Comparison of ENCODE assay signal across 1 cellular context in the genomic region with DNA sequence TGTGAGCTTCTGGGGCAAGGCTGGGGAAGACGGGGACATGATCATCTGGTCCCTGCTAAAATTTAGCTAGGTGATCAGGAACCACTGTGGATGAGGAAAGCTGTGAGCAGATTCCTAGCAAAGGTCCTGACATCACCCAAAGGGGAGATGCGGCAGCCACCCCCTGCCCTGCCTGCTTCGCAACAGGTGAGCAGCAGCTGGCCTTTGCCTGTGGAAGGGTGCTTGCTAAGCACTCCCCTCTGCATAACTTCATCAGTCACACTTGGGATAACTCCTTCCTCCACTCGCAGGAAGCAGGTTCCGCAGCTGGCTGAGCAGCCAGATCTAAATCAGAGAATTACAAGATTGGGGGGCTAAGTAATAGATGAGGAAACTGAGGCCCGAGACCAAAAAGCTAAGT.
TF ChIP-seq lines count a peak whose summit lies in the region.

No MANE protein-coding gene starts in this region.

TF ChIP-seq in H1, 55 proteins besides CTCF, POLR2A, EP300 and RAD21:
- no peak for TF ChIP-seq RNF2 (IDR thresholded peaks at IDR 0.05; ENCODE audit: borderline replicate concordance, low read depth, low read length, missing control alignments, poor library complexity, severe bottlenecking)
- no peak for TF ChIP-seq TEAD4 (IDR thresholded peaks at IDR 0.05; ENCODE audit: low read depth, low read length)
- TF ChIP-seq YY1 (IDR thresholded peaks at IDR 0.05; ENCODE audit: low read depth, low read length), result no peak
- no peak for TF ChIP-seq TBP (IDR thresholded peaks at IDR 0.05; ENCODE audit: low read depth, low read length)
- no peak for TF ChIP-seq SP4 (IDR thresholded peaks at IDR 0.05; ENCODE audit: low read length)
- no peak for TF ChIP-seq FOSL1 (IDR thresholded peaks at IDR 0.05; ENCODE audit: insufficient read depth, low read depth, low read length)
- no peak for TF ChIP-seq EZH2 (IDR thresholded peaks at IDR 0.05; ENCODE audit: low read depth, low read length, severe bottlenecking)
TF ChIP-seq in H1: peak in this region for 0.
